9 cellular contexts compared by ENCODE assay signal in genomic region chr6:27547157-27548075, GRCh38.
DNase-seq lines count a peak whose midpoint lies in the region; ATAC-seq and TF ChIP-seq lines count a peak whose summit lies in the region.
"Had no signal": no experiment of that assay in that cellular context is flagged by ENCODE, and none has a peak within 500 bp of the region (broad histone marks: within the 10 kb centered on the region; RNA-seq: fewer than 3 reads in every experiment).

No MANE protein-coding gene starts in this region.

- H3K4me3 Mint-ChIP-seq in activated naive CD4-positive, alpha-beta T cell treated with anti-CD3 and anti-CD28 coated beads, Interleukin-2, amount 10 ng/mL, durations not matched to agents 7 days and 5 days, result no peak overlapping the region
- H3K4me3 Mint-ChIP-seq: dendritic cell treated with granulocyte-macrophage colony-stimulating factor and Interleukin-4, amounts not matched to agents 40 ng/mL and 50 ng/mL, for 4 days had no signal

- DNase-seq in activated naive CD4-positive, alpha-beta T cell treated with anti-CD3 and anti-CD28 coated beads, Interleukin-2, amount 10 ng/mL, durations not matched to agents 7 days and 5 days, result no peak
- no peak for DNase-seq in activated naive CD4-positive, alpha-beta T cell treated with anti-CD3 and anti-CD28 coated beads, Interleukin-2, amount 50 U/mL, for 16 hours
- peak; percentile 17 for DNase-seq in NCI-H526 treated with DMSO at 0.1 percent for 48 hours (lab: John Stamatoyannopoulos, UW)
- peak; percentile 89 for DNase-seq in brain microvascular endothelial cell
- peak; percentile 3 for DNase-seq in pons (ENCODE audit: low spot score)
- DNase-seq in NCI-H1048 (lab: John Stamatoyannopoulos, UW), result no peak
- DNase-seq in stimulated activated naive CD4-positive, alpha-beta T cell treated with Interleukin-2 at 50 U/mL for 16 hours (lab: John Stamatoyannopoulos, UW), result no peak

- H3K36me3 Mint-ChIP-seq in activated naive CD4-positive, alpha-beta T cell treated with anti-CD3 and anti-CD28 coated beads, Interleukin-2, amount 10 ng/mL, durations not matched to agents 7 days and 5 days, result peaks cover 9% of the 10 kb centered on the region

- H3K27ac ChIP-seq in brain microvascular endothelial cell, result no peak overlapping the region

- H3K27me3 Mint-ChIP-seq in activated naive CD4-positive, alpha-beta T cell treated with anti-CD3 and anti-CD28 coated beads, Interleukin-2, amount 10 ng/mL, durations not matched to agents 7 days and 5 days, result peaks cover 87% of the 10 kb centered on the region

- H3K27ac Mint-ChIP-seq in activated naive CD4-positive, alpha-beta T cell treated with anti-CD3 and anti-CD28 coated beads, Interleukin-2, amount 10 ng/mL, durations not matched to agents 7 days and 5 days, result peak overlapping the region; percentile 55
- H3K27ac Mint-ChIP-seq: dendritic cell treated with granulocyte-macrophage colony-stimulating factor and Interleukin-4, amounts not matched to agents 40 ng/mL and 50 ng/mL, for 4 days had no signal

- H3K36me3 ChIP-seq in brain microvascular endothelial cell (replicated peaks), result no peaks in the 10 kb centered on the region

- in situ Hi-C loops in brain microvascular endothelial cell (cut with HindIII; ENCODE audit: low pct_ligation_motif_present, low sequenced_read_pairs), result no loop called here

- peaks cover 27% of the 10 kb centered on the region for H3K4me1 Mint-ChIP-seq in activated naive CD4-positive, alpha-beta T cell treated with anti-CD3 and anti-CD28 coated beads, Interleukin-2, amount 10 ng/mL, durations not matched to agents 7 days and 5 days

- no peaks in the 10 kb centered on the region for H3K27me3 ChIP-seq in brain microvascular endothelial cell (replicated peaks)

- CTCF ChIA-PET in activated naive CD4-positive, alpha-beta T cell treated with anti-CD3 and anti-CD28 coated beads, Interleukin-2, amount 10 ng/mL, durations not matched to agents 7 days and 5 days (lab: Charles Lee), result no interaction called here

- ATAC-seq in GM18873 (IDR thresholded peaks at IDR 0.05; ENCODE audit: low FRiP score, unreplicated experiment), result no peak

- peaks cover 19% of the 10 kb centered on the region for H3K9me3 Mint-ChIP-seq in activated naive CD4-positive, alpha-beta T cell treated with anti-CD3 and anti-CD28 coated beads, Interleukin-2, amount 10 ng/mL, durations not matched to agents 7 days and 5 days

- no peak for TF ChIP-seq CTCF in brain microvascular endothelial cell (IDR thresholded peaks at IDR 0.05; ENCODE audit: low read depth, low read length, missing control alignments)

- peak overlapping the region; percentile 62 for H3K4me3 ChIP-seq in brain microvascular endothelial cell (ENCODE audit: low read depth, low read length)

Comparison
In these comparisons a context has a peak if more than half of its experiments do, and no peak if none do; other contexts are left out.
1. DNase-seq: peak in NCI-H526 treated with DMSO at 0.1 percent for 48 hours (single experiment), brain microvascular endothelial cell (single experiment) and pons (single experiment); none in activated naive CD4-positive, alpha-beta T cell treated with anti-CD3 and anti-CD28 coated beads, Interleukin-2, amount 10 ng/mL, durations not matched to agents 7 days and 5 days (single experiment), activated naive CD4-positive, alpha-beta T cell treated with anti-CD3 and anti-CD28 coated beads, Interleukin-2, amount 50 U/mL, for 16 hours (single experiment), NCI-H1048 (single experiment) and stimulated activated naive CD4-positive, alpha-beta T cell treated with Interleukin-2 at 50 U/mL for 16 hours (single experiment).